Comparison of ENCODE assay signal across 28 cellular contexts in the genomic region with DNA sequence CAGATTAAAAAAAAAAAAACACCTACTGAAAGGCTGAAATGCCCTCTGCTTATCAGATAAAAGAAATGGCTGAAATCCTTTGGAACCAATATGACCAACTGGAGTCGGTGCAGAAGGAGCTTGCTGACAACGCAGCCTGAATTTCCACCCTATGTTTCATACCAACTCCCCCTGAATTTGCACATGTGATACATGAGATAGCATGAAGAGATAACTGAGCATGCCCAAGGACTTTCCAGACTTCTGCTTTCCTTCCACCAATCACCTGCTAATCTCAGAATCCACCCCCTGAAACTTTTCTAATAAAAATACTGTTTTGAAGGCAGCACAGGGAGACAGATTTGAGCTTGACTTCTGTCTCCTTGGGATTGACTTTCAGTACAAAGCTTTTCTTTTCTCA. TPM values are rescaled to one million over a fixed set of nuclear protein-coding genes. Genes with fewer than 3 reads are reported as not detected.
A peak's percentile ranks its signal among the peaks of the same experiment; 100 is the strongest.
DNase-seq lines count a peak whose midpoint lies in the region; ATAC-seq and TF ChIP-seq lines count a peak whose summit lies in the region.
"Had no signal": no experiment of that assay in that cellular context is flagged by ENCODE, and none has a peak within 500 bp of the region (broad histone marks: within the 10 kb centered on the region; RNA-seq: fewer than 3 reads in every experiment).

No MANE protein-coding gene starts in this region.

- no peak overlapping the region for H3K4me3 ChIP-seq in choroid plexus epithelial cell (ENCODE audit: low read depth, low read length)
- no peak overlapping the region for H3K4me3 ChIP-seq in upper lobe of right lung
- H3K4me3 ChIP-seq in upper lobe of left lung, result no peak overlapping the region
- H3K4me3 ChIP-seq: dorsolateral prefrontal cortex, lung, spleen, uterus had no signal

- TF ChIP-seq EP300 in upper lobe of left lung (IDR thresholded peaks at IDR 0.05), result no peak

- H3K27ac ChIP-seq in upper lobe of right lung (peak overlapping the region; percentile 15), upper lobe of left lung (no peak overlapping the region)
- H3K27ac ChIP-seq: dorsolateral prefrontal cortex, spleen, uterus had no signal

- no peaks in the 10 kb centered on the region for H3K27me3 ChIP-seq in upper lobe of right lung
- H3K27me3 ChIP-seq in upper lobe of left lung, result no peaks in the 10 kb centered on the region
- H3K27me3 ChIP-seq: BE2C, dorsolateral prefrontal cortex, spleen, uterus had no signal

- no peaks in the 10 kb centered on the region for H3K4me1 ChIP-seq in upper lobe of right lung
- H3K4me1 ChIP-seq in upper lobe of left lung, result peaks cover 0 to 6% (median 2%) of the 10 kb centered on the region in 4 donors
- H3K4me1 ChIP-seq: BE2C, uterus had no signal

- intact Hi-C loops in upper lobe of right lung (cut with DNase I), result no loop called here

- peak in 1 of 4 donors; percentile 26 for TF ChIP-seq POLR2A in upper lobe of left lung (IDR thresholded peaks at IDR 0.05)

- H3K36me3 ChIP-seq in upper lobe of right lung, result no peaks in the 10 kb centered on the region
- H3K36me3 ChIP-seq in upper lobe of left lung, result no peaks in the 10 kb centered on the region
- H3K36me3 ChIP-seq: BE2C, spleen, uterus had no signal

- ATAC-seq in upper lobe of right lung, result peak; percentile 56
- no peak for ATAC-seq in upper lobe of left lung (ENCODE audit: low FRiP score in 2 of 2)
- ATAC-seq: activated CD8-positive, alpha-beta T cell treated with anti-CD3 and anti-CD28 coated beads, Interleukin-2, amount 10 ng/mL, durations not matched to agents 7 days and 5 days had no signal

- DNase-seq in SKM-1 treated with dmso at 0.1 percent for 144 hours (lab: John Stamatoyannopoulos, UW; ENCODE audit: unreplicated experiment) (peak; percentile 37), SKM-1 (lab: John Stamatoyannopoulos, UW; ENCODE audit: unreplicated experiment) (no peak), RPMI8226 (peak; percentile 4), choroid plexus epithelial cell (ENCODE audit: low read depth) (peak; percentile 18), upper lobe of right lung (no peak), iPS-NIHi11 (ENCODE audit: low spot score) (no peak), upper lobe of left lung (no peak)
- DNase-seq in activated naive CD4-positive, alpha-beta T cell (lab: John Stamatoyannopoulos, UW), result no peak
- DNase-seq: 8988T; activated CD8-positive, alpha-beta T cell treated with anti-CD3 and anti-CD28 coated beads, Interleukin-2, amount 10 ng/mL, durations not matched to agents 7 days and 5 days; activated naive CD4-positive, alpha-beta T cell treated with Interleukin-2 at 50 U/mL for 16 hours; activated T-cell treated with anti-CD3 and anti-CD28 coated beads, Interleukin-2, amount 50 U/mL, for 24 hours; anterior cingulate cortex; BE2C; caudate nucleus; dorsolateral prefrontal cortex; foreskin melanocyte; KG1; kidney; NCI-H2107; NCI-H526; nucleus accumbens; retina; SIG-M5; spleen; stimulated activated CD4-positive, alpha-beta T cell treated with anti-CD3 and anti-CD28 coated beads, Interleukin-4, amount 100 ng/mL, for 4 hours; uterus had no signal

- TF ChIP-seq CTCF in choroid plexus epithelial cell (conservative IDR thresholded peaks at IDR 0.05; ENCODE audit: low read depth, low read length), result no peak
- no peak for TF ChIP-seq CTCF in upper lobe of right lung (IDR thresholded peaks at IDR 0.05)
- TF ChIP-seq CTCF in upper lobe of left lung (IDR thresholded peaks at IDR 0.05), result no peak

- H3K9me3 ChIP-seq in upper lobe of right lung (no peaks in the 10 kb centered on the region), upper lobe of left lung (no peaks in the 10 kb centered on the region)
- H3K9me3 ChIP-seq: BE2C, spleen, uterus had no signal

- WGBS in upper lobe of left lung, 2 donors, result 46 to 66% methylated on average over 2 of the region's 2 CpGs

RNA-seq across cellular contexts. Expression of gene WDFY2, which starts 32.2 kb away (rescaled TPM):
- total RNA-seq in upper lobe of right lung (13.1 TPM), upper lobe of left lung (10 to 100 TPM; 13.4 to 34.0 (median 18.8) TPM)

Comparison
In these comparisons a context has a peak if more than half of its experiments do, and no peak if none do; other contexts are left out.
1. DNase-seq: peak in SKM-1 treated with dmso at 0.1 percent for 144 hours (single experiment), RPMI8226 (single experiment) and choroid plexus epithelial cell (single experiment); none in SKM-1 (single experiment), upper lobe of right lung (single experiment), iPS-NIHi11 (single experiment), activated naive CD4-positive, alpha-beta T cell (0 of 4) and upper lobe of left lung (0 of 2).